Comparison of ENCODE assay signal across 24 cellular contexts in the genomic region with DNA sequence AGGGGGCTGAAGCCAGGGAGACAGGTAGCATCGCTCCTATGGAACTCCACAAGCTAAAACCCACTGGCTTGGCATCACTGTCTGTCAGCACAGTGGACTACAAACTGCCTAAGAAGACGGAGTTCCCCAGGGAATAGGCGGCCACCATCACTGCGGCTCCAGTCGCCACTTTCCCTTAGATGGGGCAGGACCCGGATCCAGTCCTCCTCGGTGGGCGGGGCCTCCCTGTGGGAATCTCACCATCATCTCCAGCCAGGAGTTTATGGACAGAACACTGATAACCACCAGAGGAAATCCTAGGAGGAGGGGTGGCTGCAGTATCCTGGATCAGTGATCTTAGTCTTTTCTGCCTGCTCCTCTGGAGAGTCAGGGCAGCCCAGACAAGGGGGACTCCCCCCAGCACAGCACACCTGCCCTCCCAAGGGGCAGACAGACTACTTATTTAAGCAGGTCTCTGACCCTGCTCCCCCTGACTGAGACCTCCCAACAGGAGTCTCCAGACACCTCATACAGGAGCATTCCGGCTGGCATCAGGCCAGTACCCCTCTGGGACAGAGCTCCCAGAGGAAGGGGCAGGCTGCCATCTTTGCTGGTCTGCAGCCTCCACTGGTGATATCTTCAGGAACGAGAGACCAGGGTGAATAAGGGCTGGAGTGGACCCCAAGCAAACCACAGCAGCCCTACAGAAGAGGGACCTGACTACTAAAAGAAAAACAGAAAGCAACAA.
"Had no signal": no experiment of that assay in that cellular context is flagged by ENCODE, and none has a peak within 500 bp of the region (broad histone marks: within the 10 kb centered on the region; RNA-seq: fewer than 3 reads in every experiment).

No MANE protein-coding gene starts in this region.

- H3K27me3 ChIP-seq: esophagus squamous epithelium, right lobe of liver, suprapubic skin, thyroid gland had no signal

- ATAC-seq: effector memory CD8-positive, alpha-beta T cell; left colon; left ventricle myocardium superior; lower lobe of right lung; natural killer cell treated with Interleukin-12 subunit alpha and Interleukin-12 subunit beta and Interleukin-15 and Interleukin-18, amount 100 ng/mL, for 72 hours; psoas muscle; right lobe of liver; stimulated activated naive CD8-positive, alpha-beta T cell treated with anti-CD3 and anti-CD28 coated beads, Interleukin-15, amount 100 ng/mL, for 72 hours had no signal

- H3K4me2 ChIP-seq: smooth muscle cell had no signal

- H3K9me3 ChIP-seq: esophagus squamous epithelium, lower lobe of right lung, psoas muscle, right lobe of liver, suprapubic skin, thyroid gland had no signal

- H3K4me1 ChIP-seq: psoas muscle, right lobe of liver, thyroid gland had no signal

- FAIRE-seq: endometrium had no signal

- H3K36me3 ChIP-seq: esophagus squamous epithelium, lower lobe of right lung, right lobe of liver, suprapubic skin, thyroid gland had no signal

- H3K4me3 ChIP-seq: coronary artery, esophagus squamous epithelium, lower lobe of right lung, psoas muscle, right lobe of liver, smooth muscle cell, suprapubic skin, thyroid gland had no signal

- H3K27ac ChIP-seq: coronary artery, esophagus squamous epithelium, lower lobe of right lung, psoas muscle, right lobe of liver, suprapubic skin, thyroid gland had no signal

- H3K4me3 Mint-ChIP-seq: effector memory CD8-positive, alpha-beta T cell; natural killer cell treated with Interleukin-12 subunit alpha and Interleukin-12 subunit beta and Interleukin-15 and Interleukin-18, amount 100 ng/mL, for 72 hours; neural crest cell; stimulated activated naive CD8-positive, alpha-beta T cell treated with anti-CD3 and anti-CD28 coated beads, Interleukin-15, amount 100 ng/mL, for 72 hours had no signal

- H3K4me1 Mint-ChIP-seq: neural crest cell had no signal

- DNase-seq: dermis blood vessel endothelial cell; effector memory CD8-positive, alpha-beta T cell; erythroblast; esophagus squamous epithelium; foreskin melanocyte; left colon; left ventricle myocardium superior; lower lobe of right lung; psoas muscle; stimulated activated CD4-positive, alpha-beta T cell treated with anti-CD3 and anti-CD28 coated beads, Interleukin-12 subunit alpha, Interleukin-12 subunit beta, amount 100 ng/mL, for 4 hours; stimulated activated CD4-positive, alpha-beta T cell treated with anti-CD3 and anti-CD28 coated beads, Interleukin-1b, Interleukin-23, amount 100 ng/mL, for 48 hours; stimulated activated CD4-positive, alpha-beta T cell treated with anti-CD3 and anti-CD28 coated beads, Interleukin-4, amount 100 ng/mL, for 1 hour; stimulated activated CD8-positive, alpha-beta memory T cell treated with anti-CD3 and anti-CD28 coated beads, Interleukin-4, amount 100 ng/mL, for 48 hours; stimulated activated naive CD4-positive, alpha-beta T cell; stimulated activated naive CD8-positive, alpha-beta T cell treated with anti-CD3 and anti-CD28 coated beads, Interleukin-15, amount 100 ng/mL, for 72 hours; trophoblast cell had no signal

- H3K27ac Mint-ChIP-seq: effector memory CD8-positive, alpha-beta T cell; natural killer cell treated with Interleukin-12 subunit alpha and Interleukin-12 subunit beta and Interleukin-15 and Interleukin-18, amount 100 ng/mL, for 72 hours; stimulated activated naive CD8-positive, alpha-beta T cell treated with anti-CD3 and anti-CD28 coated beads, Interleukin-15, amount 100 ng/mL, for 72 hours had no signal
